27 cellular contexts compared by ENCODE assay signal in the genomic region with DNA sequence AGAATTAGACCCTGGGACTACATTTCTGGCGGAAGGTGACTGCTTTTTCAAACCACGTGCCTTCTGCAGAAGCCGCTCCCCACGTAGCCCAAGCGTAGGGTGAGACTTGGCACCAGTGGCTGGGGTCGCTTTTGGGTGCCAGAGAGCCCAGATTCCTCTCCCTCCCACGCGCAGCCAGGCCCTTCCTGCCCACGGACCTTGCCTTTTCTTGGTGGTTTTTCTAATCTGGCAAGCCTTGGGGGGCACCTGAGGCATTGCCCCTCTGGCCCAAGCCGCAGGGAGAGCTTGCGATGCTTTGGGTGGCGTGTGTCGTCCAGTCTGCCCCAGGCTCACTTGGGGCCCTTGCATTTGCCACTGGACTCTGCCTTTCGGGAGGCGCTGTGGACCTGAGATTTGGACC. TPM values are rescaled to one million over a fixed set of nuclear protein-coding genes. Genes with fewer than 3 reads are reported as not detected.
A peak's percentile ranks its signal among the peaks of the same experiment; 100 is the strongest.
DNase-seq lines count a peak whose midpoint lies in the region; ATAC-seq and TF ChIP-seq lines count a peak whose summit lies in the region.
"Had no signal": no experiment of that assay in that cellular context is flagged by ENCODE, and none has a peak within 500 bp of the region (broad histone marks: within the 10 kb centered on the region; RNA-seq: fewer than 3 reads in every experiment).

No MANE protein-coding gene starts in this region.

- POLR2A ChIA-PET in HEK293 (lab: Yijun Ruan, JAX), result no interaction called here

- CTCF ChIA-PET in HEK293 (lab: Yijun Ruan, JAX), result interaction anchor here (0.6 kb wide), 1 partner anchor 28 kb away, joined by 3 read pairs; no protein-coding TSS in a partner anchor

- H3K27ac ChIP-seq in HEK293 (ENCODE audit: extremely low read depth, low read depth, low read length) (no peak overlapping the region), gastrocnemius medialis (peak overlapping the region; percentile 87 to 95 (median 94))
- H3K27ac ChIP-seq: foreskin keratinocyte, SJSA1 had no signal

- peak overlapping the region; percentile 41 for H3K27ac Mint-ChIP-seq in T-helper 2 cell treated with Interferon-gamma antibody and Interleukin-4, amounts not matched to agents 5 μg/mL and 100 μg/mL, for 36 hours
- no peak overlapping the region for H3K27ac Mint-ChIP-seq in T-helper 17 cell
- H3K27ac Mint-ChIP-seq: activated CD4-positive, alpha-beta T cell treated with anti-CD3 and anti-CD28 coated beads for 36 hours; activated naive CD4-positive, alpha-beta T cell treated with anti-CD3 and anti-CD28 coated beads, Interleukin-2, amount 50 U/mL, for 24 hours; activated T-helper 1 cell treated with anti-CD3 and anti-CD28 coated beads, Interleukin-12 subunit alpha, Interleukin-12 subunit beta, Interleukin-2, Interleukin-4 antibody, amounts not matched to agents 30 ng/mL and 10 ng/mL and 1 ng/mL, durations not matched to agents 14 hours and 24 hours and 36 hours; CD4-positive, alpha-beta memory T cell; progenitor cell of endocrine pancreas; stimulated activated effector memory CD8-positive, alpha-beta T cell treated with anti-CD3 and anti-CD28 coated beads, Interleukin-12 subunit alpha, Interleukin-12 subunit beta, amount 100 ng/mL, for 72 hours had no signal

- peaks cover 28% of the 10 kb centered on the region for H3K36me3 Mint-ChIP-seq in T-helper 2 cell treated with Interferon-gamma antibody and Interleukin-4, amounts not matched to agents 5 μg/mL and 100 μg/mL, for 36 hours (ENCODE audit: low read depth)
- H3K36me3 Mint-ChIP-seq in T-helper 17 cell (ENCODE audit: low read depth), result no peaks in the 10 kb centered on the region
- H3K36me3 Mint-ChIP-seq: activated naive CD4-positive, alpha-beta T cell treated with anti-CD3 and anti-CD28 coated beads, Interleukin-2, amount 50 U/mL, for 24 hours; CD4-positive, alpha-beta memory T cell had no signal

- no peaks in the 10 kb centered on the region for H3K27me3 Mint-ChIP-seq in T-helper 2 cell treated with Interferon-gamma antibody and Interleukin-4, amounts not matched to agents 5 μg/mL and 100 μg/mL, for 36 hours (ENCODE audit: low read depth)
- H3K27me3 Mint-ChIP-seq in T-helper 17 cell, result no peaks in the 10 kb centered on the region
- H3K27me3 Mint-ChIP-seq: activated CD4-positive, alpha-beta T cell treated with anti-CD3 and anti-CD28 coated beads for 36 hours; activated naive CD4-positive, alpha-beta T cell treated with anti-CD3 and anti-CD28 coated beads, Interleukin-2, amount 50 U/mL, for 24 hours; CD4-positive, alpha-beta memory T cell had no signal

- ATAC-seq in T-helper 17 cell (no peak), gastrocnemius medialis (no peak), HG02571 (IDR thresholded peaks at IDR 0.05; ENCODE audit: unreplicated experiment) (no peak), HG03460 (IDR thresholded peaks at IDR 0.05; ENCODE audit: unreplicated experiment) (no peak)
- ATAC-seq: activated CD4-positive, alpha-beta T cell treated with anti-CD3 and anti-CD28 coated beads for 36 hours; foreskin keratinocyte; sciatic nerve; stimulated activated effector memory CD8-positive, alpha-beta T cell treated with anti-CD3 and anti-CD28 coated beads, Interleukin-12 subunit alpha, Interleukin-12 subunit beta, amount 100 ng/mL, for 72 hours had no signal

- H3K4me3 ChIP-seq in HEK293 (ENCODE audit: low read depth, low read length) (no peak overlapping the region), gastrocnemius medialis (peak overlapping the region in 2 of 4 donors; percentile 66 to 69)
- H3K4me3 ChIP-seq: SJSA1 had no signal

- TF ChIP-seq POLR2A in gastrocnemius medialis (IDR thresholded peaks at IDR 0.05), result no peak

- peaks cover 0 to 5% of the 10 kb centered on the region in 2 experiments; a peak in 1 of 3 replicates for H3K36me3 ChIP-seq in HEK293 (ENCODE audit: control insufficient read depth in 2 of 2, insufficient read depth in 1 of 2, low read length in 2 of 2)
- no peaks in the 10 kb centered on the region for H3K36me3 ChIP-seq in gastrocnemius medialis

- peak overlapping the region; percentile 58 for H3K4me3 Mint-ChIP-seq in T-helper 2 cell treated with Interferon-gamma antibody and Interleukin-4, amounts not matched to agents 5 μg/mL and 100 μg/mL, for 36 hours
- peak overlapping the region; percentile 39 for H3K4me3 Mint-ChIP-seq in T-helper 17 cell
- H3K4me3 Mint-ChIP-seq: activated CD4-positive, alpha-beta T cell treated with anti-CD3 and anti-CD28 coated beads for 36 hours; activated naive CD4-positive, alpha-beta T cell treated with anti-CD3 and anti-CD28 coated beads, Interleukin-2, amount 50 U/mL, for 24 hours had no signal

- peaks cover 8 to 12% (median 9%) of the 10 kb centered on the region in 3 donors for H3K27me3 ChIP-seq in gastrocnemius medialis

- H3K9me3 ChIP-seq in HEK293 (ENCODE audit: control insufficient read depth, insufficient read depth, low read depth, low read length) (no peaks in the 10 kb centered on the region), T-helper 17 cell (ENCODE audit: control insufficient read depth, low read length, poor library complexity, severe bottlenecking) (no peaks in the 10 kb centered on the region), gastrocnemius medialis (no peaks in the 10 kb centered on the region)
- H3K9me3 ChIP-seq: SJSA1 had no signal

- H3K9me3 Mint-ChIP-seq in T-helper 2 cell treated with Interferon-gamma antibody and Interleukin-4, amounts not matched to agents 5 μg/mL and 100 μg/mL, for 36 hours, result no peaks in the 10 kb centered on the region
- H3K9me3 Mint-ChIP-seq: activated naive CD4-positive, alpha-beta T cell treated with anti-CD3 and anti-CD28 coated beads, Interleukin-2, amount 50 U/mL, for 24 hours; activated T-helper 1 cell treated with anti-CD3 and anti-CD28 coated beads, Interleukin-12 subunit alpha, Interleukin-12 subunit beta, Interleukin-2, Interleukin-4 antibody, amounts not matched to agents 30 ng/mL and 10 ng/mL and 1 ng/mL, durations not matched to agents 14 hours and 24 hours and 36 hours; CD4-positive, alpha-beta memory T cell; stimulated activated effector memory CD8-positive, alpha-beta T cell treated with anti-CD3 and anti-CD28 coated beads, Interleukin-12 subunit alpha, Interleukin-12 subunit beta, amount 100 ng/mL, for 72 hours had no signal

- in situ Hi-C loops in gastrocnemius medialis (cut with MboI; ENCODE audit: low sequenced_read_pairs in 4 of 4), result no loop called here

- DNase-seq in T-helper 2 cell treated with Interferon-gamma antibody and Interleukin-4, amounts not matched to agents 5 μg/mL and 100 μg/mL, for 36 hours (ENCODE audit: low spot score), result no peak
- DNase-seq in T-helper 2 cell, result no peak
- DNase-seq in T-helper 17 cell, result no peak
- no peak for DNase-seq in gastrocnemius medialis
- no peak for DNase-seq in medulla oblongata (ENCODE audit: extremely low spot score)
- DNase-seq: 8988T; activated CD4-positive, alpha-beta T cell treated with anti-CD3 and anti-CD28 coated beads for 36 hours; anterior cingulate cortex; effector CD8-positive, alpha-beta T cell; foreskin keratinocyte; mesenchymal stem cell; NCI-H1048; NCI-H187; NCI-H2171 treated with DMSO at 0.1 percent for 48 hours; NCI-H526; stimulated activated CD4-positive, alpha-beta T cell treated with anti-CD3 and anti-CD28 coated beads, Interleukin-4, amount 100 ng/mL, for 24 hours; substantia nigra had no signal

- intact Hi-C loops in gastrocnemius medialis (cut with DNase I; ENCODE audit: low total_unique reads), result loop anchor here (5.0 to 10.0 kb wide), 2 partner anchors 88 to 501 kb away; partner anchors contain the start of genes PSMA7 and SS18L1

- no peaks in the 10 kb centered on the region; the same call in 1 of the 2 replicates for H3K4me1 ChIP-seq in HEK293 (ENCODE audit: control insufficient read depth, insufficient read depth, low read length)
- peaks cover 34 to 53% of the 10 kb centered on the region in 2 donors for H3K4me1 ChIP-seq in gastrocnemius medialis
- H3K4me1 ChIP-seq: foreskin keratinocyte had no signal

- peaks cover 46% of the 10 kb centered on the region for H3K4me1 Mint-ChIP-seq in T-helper 2 cell treated with Interferon-gamma antibody and Interleukin-4, amounts not matched to agents 5 μg/mL and 100 μg/mL, for 36 hours (ENCODE audit: low read depth)
- peaks cover 7% of the 10 kb centered on the region for H3K4me1 Mint-ChIP-seq in T-helper 17 cell

- TF ChIP-seq CTCF in HEK293 (tag by site-specific recombination; IDR thresholded peaks at IDR 0.05), result no peak
- no peak for TF ChIP-seq CTCF in gastrocnemius medialis (IDR thresholded peaks at IDR 0.05 in 4 of 5, conservative IDR thresholded peaks at IDR 0.05 in 1 of 5)

TF ChIP-seq in HEK293, 187 proteins besides CTCF, POLR2A, EP300 and RAD21 (continues in another document):
- TF ChIP-seq ZFHX2 (tag by site-specific recombination; conservative IDR thresholded peaks at IDR 0.05) (peak; percentile 75), REPIN1 (tag by site-specific recombination; IDR thresholded peaks at IDR 0.05; ENCODE audit: low read depth) (no peak)
- TF ChIP-seq, protein P1, sequence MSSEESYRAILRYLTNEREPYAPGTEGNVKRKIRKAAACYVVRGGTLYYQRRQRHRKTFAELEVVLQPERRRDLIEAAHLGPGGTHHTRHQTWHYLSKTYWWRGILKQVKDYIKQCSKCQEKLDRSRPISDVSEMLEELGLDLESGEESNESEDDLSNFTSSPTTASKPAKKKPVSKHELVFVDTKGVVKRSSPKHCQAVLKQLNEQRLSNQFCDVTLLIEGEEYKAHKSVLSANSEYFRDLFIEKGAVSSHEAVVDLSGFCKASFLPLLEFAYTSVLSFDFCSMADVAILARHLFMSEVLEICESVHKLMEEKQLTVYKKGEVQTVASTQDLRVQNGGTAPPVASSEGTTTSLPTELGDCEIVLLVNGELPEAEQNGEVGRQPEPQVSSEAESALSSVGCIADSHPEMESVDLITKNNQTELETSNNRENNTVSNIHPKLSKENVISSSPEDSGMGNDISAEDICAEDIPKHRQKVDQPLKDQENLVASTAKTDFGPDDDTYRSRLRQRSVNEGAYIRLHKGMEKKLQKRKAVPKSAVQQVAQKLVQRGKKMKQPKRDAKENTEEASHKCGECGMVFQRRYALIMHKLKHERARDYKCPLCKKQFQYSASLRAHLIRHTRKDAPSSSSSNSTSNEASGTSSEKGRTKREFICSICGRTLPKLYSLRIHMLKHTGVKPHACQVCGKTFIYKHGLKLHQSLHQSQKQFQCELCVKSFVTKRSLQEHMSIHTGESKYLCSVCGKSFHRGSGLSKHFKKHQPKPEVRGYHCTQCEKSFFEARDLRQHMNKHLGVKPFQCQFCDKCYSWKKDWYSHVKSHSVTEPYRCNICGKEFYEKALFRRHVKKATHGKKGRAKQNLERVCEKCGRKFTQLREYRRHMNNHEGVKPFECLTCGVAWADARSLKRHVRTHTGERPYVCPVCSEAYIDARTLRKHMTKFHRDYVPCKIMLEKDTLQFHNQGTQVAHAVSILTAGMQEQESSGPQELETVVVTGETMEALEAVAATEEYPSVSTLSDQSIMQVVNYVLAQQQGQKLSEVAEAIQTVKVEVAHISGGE (tag by site-specific recombination; conservative IDR thresholded peaks at IDR 0.05; ENCODE audit: low read depth), result no peak

RNA-seq across cellular contexts. Expression of gene SLCO4A1, which starts 3.3 kb away (rescaled TPM):
- total RNA-seq in T-helper 17 cell, result 1 to 10 TPM; 1.9 TPM
- 10 to 100 TPM; 20.4 to 26.9 (median 21.8) TPM for total RNA-seq in gastrocnemius medialis

Comparison
In these comparisons a context has a peak if more than half of its experiments do, and no peak if none do; other contexts are left out.
1. RNA of gene SLCO4A1, which starts 3.3 kb away (total RNA-seq): 20.4 to 26.9 TPM in gastrocnemius medialis; 1.9 TPM in T-helper 17 cell; every median in the first group is over 4 times any median in the second.